In the genomic region with DNA sequence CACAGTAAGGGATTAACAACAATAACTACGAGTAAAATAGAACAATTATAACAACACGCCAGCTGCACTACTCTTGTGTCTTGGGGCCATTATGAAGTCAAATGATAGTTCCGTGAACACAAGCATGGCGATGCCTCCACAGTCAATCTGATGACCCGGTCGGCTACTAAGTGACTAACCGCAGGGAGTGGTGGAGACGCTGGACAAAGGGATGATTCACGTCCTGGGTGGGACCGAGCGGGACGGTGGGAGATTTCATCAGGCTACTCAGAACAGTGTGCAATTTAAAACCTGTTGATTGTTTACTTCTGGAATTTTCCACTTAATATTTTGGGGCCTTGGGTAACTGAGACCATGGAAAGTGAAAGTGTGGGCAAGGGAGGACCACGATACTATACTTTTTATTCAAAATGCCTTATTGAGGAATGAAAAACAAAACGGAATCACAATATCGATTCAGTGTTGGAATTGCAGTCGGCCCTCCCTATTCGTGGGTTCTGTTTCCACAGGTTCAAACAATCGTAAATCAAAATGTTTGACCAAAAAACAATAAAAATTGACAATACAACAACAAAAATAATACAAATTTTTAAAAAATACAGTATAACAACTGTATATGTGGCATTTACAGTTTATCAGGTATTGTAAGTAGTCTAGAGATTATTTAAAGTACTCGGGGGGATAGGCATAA, we compare ENCODE assay signal across 21 cellular contexts.
A peak's percentile ranks its signal among the peaks of the same experiment; 100 is the strongest.
DNase-seq lines count a peak whose midpoint lies in the region; ATAC-seq, FAIRE-seq and TF ChIP-seq lines count a peak whose summit lies in the region.
"Had no signal": no experiment of that assay in that cellular context is flagged by ENCODE, and none has a peak within 500 bp of the region (broad histone marks: within the 10 kb centered on the region; RNA-seq: fewer than 3 reads in every experiment).

No MANE protein-coding gene starts in this region.

- POLR2A ChIA-PET in HepG2 (lab: Yijun Ruan, JAX) = no interaction called here

- WGBS in HepG2 (ENCODE audit: low lambda C conversion rate) = 93% methylated on average over 19 of the region's 19 CpGs
- WGBS in right lobe of liver (ENCODE audit: insufficient coverage, low coverage, low lambda C conversion rate, missing lambda C conversion rate) = 96% methylated on average over 18 of the region's 19 CpGs
- 87 to 94% methylated on average over 19 of the region's 19 CpGs for WGBS in body of pancreas, 2 donors

- TF ChIP-seq POLR2A in HepG2 (IDR thresholded peaks at IDR 0.05; ENCODE audit: insufficient read depth in 1 of 2, low read depth in 2 of 2, low read length in 2 of 2) (no peak), right lobe of liver (IDR thresholded peaks at IDR 0.05) (no peak), body of pancreas (IDR thresholded peaks at IDR 0.05) (no peak)

- H3K4me3 ChIP-seq in HepG2 (replicated peaks in 1 of 3; ENCODE audit: insufficient read depth in 1 of 3, low read depth in 2 of 3, low read length in 3 of 3) = no peak overlapping the region
- no peak overlapping the region for H3K4me3 ChIP-seq in right lobe of liver
- H3K4me3 ChIP-seq in SJSA1 = no peak overlapping the region
- no peak overlapping the region for H3K4me3 ChIP-seq in body of pancreas
- H3K4me3 ChIP-seq: gastroesophageal sphincter, GM23338 had no signal

- no peak overlapping the region for H3K27ac ChIP-seq in HepG2 (ENCODE audit: extremely low read length, insufficient read depth, low read length)
- H3K27ac ChIP-seq in right lobe of liver = no peak overlapping the region
- H3K27ac ChIP-seq in SJSA1 = peak overlapping the region; percentile 67
- H3K27ac ChIP-seq in epithelial cell of prostate = peak overlapping the region; percentile 33
- H3K27ac ChIP-seq in body of pancreas = no peak overlapping the region
- H3K27ac ChIP-seq: gastroesophageal sphincter, WERI-Rb-1 had no signal

- peak overlapping the region; percentile 10 for H2AFZ ChIP-seq in HepG2 (ENCODE audit: low read length)
- H2AFZ ChIP-seq: GM23338 had no signal

- H3K9me3 ChIP-seq in HepG2 (ENCODE audit: low read length) (no peaks in the 10 kb centered on the region), right lobe of liver (no peaks in the 10 kb centered on the region), SJSA1 (replicated peaks) (no peaks in the 10 kb centered on the region), body of pancreas (no peaks in the 10 kb centered on the region)
- H3K9me3 ChIP-seq: gastroesophageal sphincter had no signal

- no peak for TF ChIP-seq EP300 in HepG2 (IDR thresholded peaks at IDR 0.05; ENCODE audit: low read depth in 2 of 2, low read length in 2 of 2)
- no peak for TF ChIP-seq EP300 in HepG2 (CRISPR knock-in tag; IDR thresholded peaks at IDR 0.05; ENCODE audit: borderline replicate concordance)

- H3K4me1 ChIP-seq in HepG2 (ENCODE audit: insufficient read depth, low read length) = peaks cover 43% of the 10 kb centered on the region
- H3K4me1 ChIP-seq in right lobe of liver = peaks cover 0 to 6% (median 0%) of the 10 kb centered on the region in 4 donors
- H3K4me1 ChIP-seq in SJSA1 (replicated peaks) = peaks cover 22% of the 10 kb centered on the region
- H3K4me1 ChIP-seq in body of pancreas = no peaks in the 10 kb centered on the region
- H3K4me1 ChIP-seq: gastroesophageal sphincter had no signal

- intact Hi-C loops in HepG2 (cut with micrococcal nuclease; ENCODE audit: unreplicated experiment) (no loop called here), right lobe of liver (cut with DNase I) (no loop called here), body of pancreas (cut with DNase I) (no loop called here)

- no peak for FAIRE-seq in HepG2 (lab: Jason Lieb, UNC)
- FAIRE-seq: A204.1, endometrium had no signal

- H3K36me3 ChIP-seq in HepG2 (replicated peaks in 1 of 2; ENCODE audit: control insufficient read depth in 1 of 2, insufficient read depth in 2 of 2, low read length in 2 of 2) = no peaks in the 10 kb centered on the region
- no peaks in the 10 kb centered on the region for H3K36me3 ChIP-seq in right lobe of liver
- H3K36me3 ChIP-seq in SJSA1 = no peaks in the 10 kb centered on the region
- H3K36me3 ChIP-seq in body of pancreas (replicated peaks in 1 of 2; ENCODE audit: insufficient read depth in 1 of 2, low read depth in 2 of 2) = no peaks in the 10 kb centered on the region
- H3K36me3 ChIP-seq: gastroesophageal sphincter, WERI-Rb-1 had no signal

- H3K27me3 ChIP-seq in HepG2 (ENCODE audit: control insufficient read depth in 1 of 2, insufficient read depth in 2 of 2, low read length in 2 of 2) = no peaks in the 10 kb centered on the region; a peak in 1 of 5 replicates
- H3K27me3 ChIP-seq in right lobe of liver = no peaks in the 10 kb centered on the region
- no peaks in the 10 kb centered on the region for H3K27me3 ChIP-seq in SJSA1 (replicated peaks)
- H3K27me3 ChIP-seq in body of pancreas = no peaks in the 10 kb centered on the region
- H3K27me3 ChIP-seq: gastroesophageal sphincter had no signal

- ATAC-seq in HepG2 (no peak), right lobe of liver (no peak), body of pancreas (no peak), GM21367 (IDR thresholded peaks at IDR 0.05; ENCODE audit: unreplicated experiment) (no peak), GM18498 (IDR thresholded peaks at IDR 0.05; ENCODE audit: unreplicated experiment) (no peak), GM21737 (IDR thresholded peaks at IDR 0.05; ENCODE audit: unreplicated experiment) (no peak)
- ATAC-seq: activated T-cell treated with anti-CD3 and anti-CD28 coated beads, Interleukin-2, amount 50 U/mL, for 72 hours; gastroesophageal sphincter; GM23338; naive thymus-derived CD8-positive, alpha-beta T cell; stimulated activated naive CD8-positive, alpha-beta T cell treated with anti-CD3 and anti-CD28 coated beads, Interleukin-15, Interleukin-2, amounts not matched to agents 100 U/mL and 50 U/mL, for 24 hours had no signal

- no peaks in the 10 kb centered on the region for H3K79me2 ChIP-seq in HepG2 (ENCODE audit: insufficient read depth, low read length)

- H3K4me2 ChIP-seq in HepG2 (ENCODE audit: low read depth, low read length) = peak overlapping the region; percentile 58; the same call in 1 of the 2 replicates
- H3K4me2 ChIP-seq: GM23338 had no signal

- CTCF ChIA-PET in HepG2 (lab: Yijun Ruan, JAX; ENCODE audit: low intra/inter-chr PET ratio, low total read pairs) = no interaction called here

- no peak overlapping the region for H3K9ac ChIP-seq in HepG2 (ENCODE audit: insufficient read depth, low read depth, low read length)

- TF ChIP-seq CTCF in HepG2 (CRISPR knock-in tag; IDR thresholded peaks at IDR 0.05) = no peak
- TF ChIP-seq CTCF in right lobe of liver (IDR thresholded peaks at IDR 0.05) = no peak
- no peak for TF ChIP-seq CTCF in body of pancreas (IDR thresholded peaks at IDR 0.05)

- in situ Hi-C loops in HepG2 (cut with HindIII; ENCODE audit: extremely low pct_ligation_motif_present, low pct_unique_long_range_greater_than_20kb) = no loop called here

- no peaks in the 10 kb centered on the region for H4K20me1 ChIP-seq in HepG2 (ENCODE audit: insufficient read depth, low read length)

- BruUV-seq in HepG2 (replicated peaks; lab: Mats Ljungman, UMichigan) = no TSS peak

- DNase-seq in HepG2 (ENCODE audit: low spot score) = no peak
- DNase-seq in right lobe of liver = no peak
- DNase-seq in SJSA1 (ENCODE audit: low read depth in 1 of 2, low spot score in 2 of 2) = peak; percentile 43 to 83
- DNase-seq in epithelial cell of prostate (ENCODE audit: low read depth, low spot score) = no peak
- DNase-seq in body of pancreas = no peak
- DNase-seq: activated CD4-positive, alpha-beta memory T cell treated with anti-CD3 and anti-CD28 coated beads, Interleukin-2, amount 10 ng/mL, durations not matched to agents 7 days and 5 days; activated naive CD8-positive, alpha-beta T cell treated with anti-CD3 and anti-CD28 coated beads, Interleukin-2, amount 10 ng/mL, durations not matched to agents 7 days and 5 days; activated T-cell treated with anti-CD3 and anti-CD28 coated beads, Interleukin-2, amount 50 U/mL, for 72 hours; DMS79; naive thymus-derived CD8-positive, alpha-beta T cell; NCI-H748 treated with DMSO at 0.1 percent for 48 hours; stimulated activated naive CD8-positive, alpha-beta T cell treated with anti-CD3 and anti-CD28 coated beads, Interleukin-15, Interleukin-2, amounts not matched to agents 100 U/mL and 50 U/mL, for 24 hours; trophoblast cell; WERI-Rb-1 had no signal

- no peak for TF ChIP-seq RAD21 in HepG2 (CRISPR knock-in tag; IDR thresholded peaks at IDR 0.05)

TF ChIP-seq in HepG2, 621 proteins besides CTCF, POLR2A, EP300 and RAD21:
- TF ChIP-seq, protein P1, sequence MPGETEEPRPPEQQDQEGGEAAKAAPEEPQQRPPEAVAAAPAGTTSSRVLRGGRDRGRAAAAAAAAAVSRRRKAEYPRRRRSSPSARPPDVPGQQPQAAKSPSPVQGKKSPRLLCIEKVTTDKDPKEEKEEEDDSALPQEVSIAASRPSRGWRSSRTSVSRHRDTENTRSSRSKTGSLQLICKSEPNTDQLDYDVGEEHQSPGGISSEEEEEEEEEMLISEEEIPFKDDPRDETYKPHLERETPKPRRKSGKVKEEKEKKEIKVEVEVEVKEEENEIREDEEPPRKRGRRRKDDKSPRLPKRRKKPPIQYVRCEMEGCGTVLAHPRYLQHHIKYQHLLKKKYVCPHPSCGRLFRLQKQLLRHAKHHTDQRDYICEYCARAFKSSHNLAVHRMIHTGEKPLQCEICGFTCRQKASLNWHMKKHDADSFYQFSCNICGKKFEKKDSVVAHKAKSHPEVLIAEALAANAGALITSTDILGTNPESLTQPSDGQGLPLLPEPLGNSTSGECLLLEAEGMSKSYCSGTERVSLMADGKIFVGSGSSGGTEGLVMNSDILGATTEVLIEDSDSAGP (CRISPR knock-in tag; IDR thresholded peaks at IDR 0.05; ENCODE audit: borderline replicate concordance) = no peak
- TF ChIP-seq CBFB (CRISPR knock-in tag; IDR thresholded peaks at IDR 0.05) (no peak), RFX5 (IDR thresholded peaks at IDR 0.05; ENCODE audit: low read depth, low read length) (no peak), CREB1 (IDR thresholded peaks at IDR 0.05) (no peak), CREB1 (CRISPR knock-in tag; IDR thresholded peaks at IDR 0.05) (0 out of 2 replicates have a peak, but pooled peaks have one; percentile 33), NONO (IDR thresholded peaks at IDR 0.05) (no peak), NONO (CRISPR knock-in tag; conservative IDR thresholded peaks at IDR 0.05) (no peak), ZNF569 (CRISPR knock-in tag; IDR thresholded peaks at IDR 0.05; ENCODE audit: borderline replicate concordance) (no peak), HNF4G (IDR thresholded peaks at IDR 0.05; ENCODE audit: borderline replicate concordance, low read depth, low read length) (no peak), HNF4G (CRISPR knock-in tag; IDR thresholded peaks at IDR 0.05; ENCODE audit: borderline replicate concordance, low read depth) (no peak)

Comparison
In these comparisons a context has a peak if more than half of its experiments do, and no peak if none do; other contexts are left out.
1. DNase-seq: peak in SJSA1 (2 of 2); none in HepG2 (single experiment), right lobe of liver (0 of 3), epithelial cell of prostate (single experiment) and body of pancreas (0 of 4).
2. H3K27ac ChIP-seq: peak in SJSA1 (single experiment) and epithelial cell of prostate (single experiment); none in HepG2 (single experiment), right lobe of liver (0 of 3) and body of pancreas (0 of 4).